In the genomic region with DNA sequence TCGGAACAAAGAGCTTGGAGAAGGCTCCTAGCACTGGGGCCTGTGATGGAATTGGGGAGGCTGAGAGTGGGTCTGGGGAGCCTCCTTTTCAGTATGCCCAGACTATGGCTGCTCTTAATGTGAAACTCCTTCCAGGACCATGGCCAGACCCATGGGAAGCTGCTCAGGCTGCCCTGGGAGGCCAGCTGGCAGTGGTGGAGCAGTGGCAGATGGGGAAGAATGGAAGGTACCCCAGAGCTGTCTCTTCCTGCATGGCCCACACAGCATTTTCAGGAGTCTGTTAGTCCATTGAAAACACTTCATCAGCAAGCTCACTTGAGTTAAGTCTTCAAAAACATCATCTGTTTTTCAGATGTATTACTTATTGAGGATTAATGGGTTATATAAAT, we compare ENCODE assay signal across 19 cellular contexts.
A peak's percentile ranks its signal among the peaks of the same experiment; 100 is the strongest.
DNase-seq lines count a peak whose midpoint lies in the region.
"Had no signal": no experiment of that assay in that cellular context is flagged by ENCODE, and none has a peak within 500 bp of the region (broad histone marks: within the 10 kb centered on the region; RNA-seq: fewer than 3 reads in every experiment).

No MANE protein-coding gene starts in this region.

- no peaks in the 10 kb centered on the region for H3K9me3 Mint-ChIP-seq in activated T-cell treated with anti-CD3 and anti-CD28 coated beads, Interleukin-2, amount 50 U/mL, for 24 hours
- H3K9me3 Mint-ChIP-seq: H9, HFFc6 had no signal

- H3K27me3 Mint-ChIP-seq in activated T-cell treated with anti-CD3 and anti-CD28 coated beads, Interleukin-2, amount 50 U/mL, for 24 hours = no peaks in the 10 kb centered on the region

- no peak overlapping the region for H3K4me3 Mint-ChIP-seq in activated T-cell treated with anti-CD3 and anti-CD28 coated beads, Interleukin-2, amount 50 U/mL, for 24 hours
- H3K4me3 Mint-ChIP-seq: H9, HFFc6 had no signal

- H3K27ac Mint-ChIP-seq in activated T-cell treated with anti-CD3 and anti-CD28 coated beads, Interleukin-2, amount 50 U/mL, for 24 hours = peak overlapping the region; percentile 79
- H3K27ac Mint-ChIP-seq: H9, HFFc6 had no signal

- peaks cover 12% of the 10 kb centered on the region for H3K4me1 Mint-ChIP-seq in activated T-cell treated with anti-CD3 and anti-CD28 coated beads, Interleukin-2, amount 50 U/mL, for 24 hours (ENCODE audit: low read depth)

- no peak for DNase-seq in activated T-cell treated with anti-CD3 and anti-CD28 coated beads, Interleukin-2, amount 50 U/mL, for 24 hours
- no peak for DNase-seq in activated T-cell treated with anti-CD3 and anti-CD28 coated beads for 4 hours
- peak; percentile 60 for DNase-seq in NCI-H524 treated with DMSO at 0.1 percent for 48 hours (lab: John Stamatoyannopoulos, UW)
- DNase-seq in iPS-NIHi7 (ENCODE audit: extremely low spot score) = peak; percentile 4
- DNase-seq in KG1 (lab: John Stamatoyannopoulos, UW) = no peak
- no peak for DNase-seq in NCI-H2196 (lab: John Stamatoyannopoulos, UW; ENCODE audit: unreplicated experiment)
- no peak for DNase-seq in RPMI8226
- DNase-seq: DMS79 treated with DMSO at 0.1 percent for 48 hours, GM23248, H9, HFFc6, MG63, NCI-H1092 treated with DMSO at 0.1 percent for 48 hours, NCI-H1436 treated with DMSO at 0.1 percent for 48 hours, NCI-H2081, NCI-H2171, NCI-H526 treated with DMSO at 0.1 percent for 48 hours, OCI-M1, Right ventricle myocardium superior had no signal

- H3K36me3 Mint-ChIP-seq in activated T-cell treated with anti-CD3 and anti-CD28 coated beads, Interleukin-2, amount 50 U/mL, for 24 hours (ENCODE audit: low read depth) = peaks cover 88% of the 10 kb centered on the region

Comparison
In these comparisons a context has a peak if more than half of its experiments do, and no peak if none do; other contexts are left out.
1. DNase-seq: peak in NCI-H524 treated with DMSO at 0.1 percent for 48 hours (single experiment) and iPS-NIHi7 (single experiment); none in activated T-cell treated with anti-CD3 and anti-CD28 coated beads, Interleukin-2, amount 50 U/mL, for 24 hours (single experiment), activated T-cell treated with anti-CD3 and anti-CD28 coated beads for 4 hours (single experiment), KG1 (single experiment), NCI-H2196 (single experiment) and RPMI8226 (single experiment).